31 cellular contexts compared by ENCODE assay signal in the genomic region with DNA sequence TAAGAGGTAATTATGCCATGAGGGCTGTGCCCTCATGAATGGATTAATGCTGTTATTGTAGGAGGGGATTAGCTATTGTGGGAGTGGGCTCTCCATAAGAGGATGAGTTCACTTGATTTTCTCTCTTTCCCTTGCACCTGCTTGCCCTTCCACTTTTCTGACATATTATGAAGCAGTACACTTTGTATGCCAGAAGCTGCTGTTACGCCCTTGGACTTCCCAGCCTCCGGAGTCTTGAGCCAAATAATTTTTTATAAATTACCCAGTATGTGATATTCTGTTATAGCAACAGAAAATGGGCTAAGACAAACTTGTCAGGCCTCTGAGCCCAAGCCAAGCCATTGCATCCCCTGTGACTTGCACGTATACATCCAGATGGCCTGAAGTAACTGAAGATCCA.
"Had no signal": no experiment of that assay in that cellular context is flagged by ENCODE, and none has a peak within 500 bp of the region (broad histone marks: within the 10 kb centered on the region; RNA-seq: fewer than 3 reads in every experiment).

No MANE protein-coding gene starts in this region.

- H3K4me2 ChIP-seq: hepatocyte had no signal

- H3K4me3 Mint-ChIP-seq: activated CD4-positive, alpha-beta memory T cell treated with anti-CD3 and anti-CD28 coated beads for 36 hours; activated CD4-positive, alpha-beta T cell treated with anti-CD3 and anti-CD28 coated beads for 36 hours; activated CD4-positive, alpha-beta T cell treated with anti-CD3 and anti-CD28 coated beads, Interleukin-2, amount 10 ng/mL, durations not matched to agents 24 days and 14 days; activated CD8-positive, alpha-beta memory T cell treated with anti-CD3 and anti-CD28 coated beads, Interleukin-2, amount 10 ng/mL, durations not matched to agents 7 days and 5 days; activated CD8-positive, alpha-beta T cell treated with anti-CD3 and anti-CD28 coated beads, Interleukin-2, amount 10 ng/mL, durations not matched to agents 7 days and 5 days; activated naive CD4-positive, alpha-beta T cell treated with anti-CD3 and anti-CD28 coated beads for 36 hours; activated naive CD4-positive, alpha-beta T cell treated with anti-CD3 and anti-CD28 coated beads, Interleukin-2, amount 50 U/mL, for 24 hours; activated naive CD8-positive, alpha-beta T cell treated with anti-CD3 and anti-CD28 coated beads for 36 hours; activated naive CD8-positive, alpha-beta T cell treated with anti-CD3 and anti-CD28 coated beads, Interleukin-2, amount 50 U/mL, for 24 hours; activated T-helper 1 cell treated with anti-CD3 and anti-CD28 coated beads, Interleukin-12 subunit alpha, Interleukin-12 subunit beta, Interleukin-2, Interleukin-4 antibody, amounts not matched to agents 30 ng/mL and 10 ng/mL and 1 ng/mL, durations not matched to agents 14 hours and 24 hours and 36 hours; endodermal cell; T-helper 1 cell treated with Interleukin-12 subunit alpha and Interleukin-12 subunit beta and Interleukin-4 antibody, amounts not matched to agents 30 μg/mL and 1 μg/mL, for 36 hours; T-helper 2 cell treated with Interferon-gamma antibody and Interleukin-4, amounts not matched to agents 5 μg/mL and 100 μg/mL, for 36 hours had no signal

- H3K36me3 Mint-ChIP-seq: activated CD4-positive, alpha-beta memory T cell treated with anti-CD3 and anti-CD28 coated beads for 36 hours; activated CD8-positive, alpha-beta memory T cell treated with anti-CD3 and anti-CD28 coated beads, Interleukin-2, amount 10 ng/mL, durations not matched to agents 7 days and 5 days; activated naive CD4-positive, alpha-beta T cell treated with anti-CD3 and anti-CD28 coated beads, Interleukin-2, amount 50 U/mL, for 24 hours; activated naive CD8-positive, alpha-beta T cell treated with anti-CD3 and anti-CD28 coated beads for 36 hours had no signal

- H3K4me1 ChIP-seq: adrenal gland, body of pancreas, esophagus muscularis mucosa, foreskin keratinocyte, gastroesophageal sphincter, heart right ventricle had no signal

- H3K27ac Mint-ChIP-seq: activated CD4-positive, alpha-beta memory T cell treated with anti-CD3 and anti-CD28 coated beads for 36 hours; activated CD4-positive, alpha-beta T cell treated with anti-CD3 and anti-CD28 coated beads for 36 hours; activated CD4-positive, alpha-beta T cell treated with anti-CD3 and anti-CD28 coated beads, Interleukin-2, amount 10 ng/mL, durations not matched to agents 24 days and 14 days; activated CD8-positive, alpha-beta memory T cell treated with anti-CD3 and anti-CD28 coated beads, Interleukin-2, amount 10 ng/mL, durations not matched to agents 7 days and 5 days; activated CD8-positive, alpha-beta T cell treated with anti-CD3 and anti-CD28 coated beads, Interleukin-2, amount 10 ng/mL, durations not matched to agents 7 days and 5 days; activated naive CD4-positive, alpha-beta T cell treated with anti-CD3 and anti-CD28 coated beads for 36 hours; activated naive CD4-positive, alpha-beta T cell treated with anti-CD3 and anti-CD28 coated beads, Interleukin-2, amount 50 U/mL, for 24 hours; activated naive CD8-positive, alpha-beta T cell treated with anti-CD3 and anti-CD28 coated beads for 36 hours; activated naive CD8-positive, alpha-beta T cell treated with anti-CD3 and anti-CD28 coated beads, Interleukin-2, amount 50 U/mL, for 24 hours; activated T-helper 1 cell treated with anti-CD3 and anti-CD28 coated beads, Interleukin-12 subunit alpha, Interleukin-12 subunit beta, Interleukin-2, Interleukin-4 antibody, amounts not matched to agents 30 ng/mL and 10 ng/mL and 1 ng/mL, durations not matched to agents 14 hours and 24 hours and 36 hours; activated T-helper 2 cell treated with anti-CD3 and anti-CD28 coated beads, Interferon-gamma antibody, Interleukin-2, Interleukin-4, amounts not matched to agents 10 μg/mL and 5 μg/mL and 100 μg/mL, durations not matched to agents 14 hours and 24 hours and 36 hours; endodermal cell; T-helper 1 cell treated with Interleukin-12 subunit alpha and Interleukin-12 subunit beta and Interleukin-4 antibody, amounts not matched to agents 30 μg/mL and 1 μg/mL, for 36 hours; T-helper 2 cell treated with Interferon-gamma antibody and Interleukin-4, amounts not matched to agents 5 μg/mL and 100 μg/mL, for 36 hours had no signal

- H3K27me3 ChIP-seq: adrenal gland, body of pancreas, esophagus muscularis mucosa, foreskin keratinocyte, gastroesophageal sphincter, heart right ventricle, hepatocyte had no signal

- H3K27ac ChIP-seq: adrenal gland, body of pancreas, esophagus muscularis mucosa, foreskin keratinocyte, gastroesophageal sphincter, heart right ventricle, hepatocyte had no signal

- H3K9me3 Mint-ChIP-seq: activated CD4-positive, alpha-beta memory T cell treated with anti-CD3 and anti-CD28 coated beads for 36 hours; activated CD4-positive, alpha-beta T cell treated with anti-CD3 and anti-CD28 coated beads, Interleukin-2, amount 10 ng/mL, durations not matched to agents 24 days and 14 days; activated naive CD4-positive, alpha-beta T cell treated with anti-CD3 and anti-CD28 coated beads for 36 hours; activated naive CD8-positive, alpha-beta T cell treated with anti-CD3 and anti-CD28 coated beads for 36 hours; activated naive CD8-positive, alpha-beta T cell treated with anti-CD3 and anti-CD28 coated beads, Interleukin-2, amount 50 U/mL, for 24 hours; activated T-helper 1 cell treated with anti-CD3 and anti-CD28 coated beads, Interleukin-12 subunit alpha, Interleukin-12 subunit beta, Interleukin-2, Interleukin-4 antibody, amounts not matched to agents 30 ng/mL and 10 ng/mL and 1 ng/mL, durations not matched to agents 14 hours and 24 hours and 36 hours; activated T-helper 2 cell treated with anti-CD3 and anti-CD28 coated beads, Interferon-gamma antibody, Interleukin-2, Interleukin-4, amounts not matched to agents 10 μg/mL and 5 μg/mL and 100 μg/mL, durations not matched to agents 14 hours and 24 hours and 36 hours; T-helper 1 cell treated with Interleukin-12 subunit alpha and Interleukin-12 subunit beta and Interleukin-4 antibody, amounts not matched to agents 30 μg/mL and 1 μg/mL, for 36 hours; T-helper 2 cell treated with Interferon-gamma antibody and Interleukin-4, amounts not matched to agents 5 μg/mL and 100 μg/mL, for 36 hours had no signal

- H2AFZ ChIP-seq: hepatocyte had no signal

- ATAC-seq: activated CD4-positive, alpha-beta T cell treated with anti-CD3 and anti-CD28 coated beads for 36 hours; activated CD8-positive, alpha-beta memory T cell treated with anti-CD3 and anti-CD28 coated beads, Interleukin-2, amount 10 ng/mL, durations not matched to agents 7 days and 5 days; activated CD8-positive, alpha-beta T cell treated with anti-CD3 and anti-CD28 coated beads, Interleukin-2, amount 10 ng/mL, durations not matched to agents 7 days and 5 days; activated naive CD8-positive, alpha-beta T cell treated with anti-CD3 and anti-CD28 coated beads, Interleukin-2, amount 50 U/mL, for 24 hours; body of pancreas; foreskin keratinocyte; gastroesophageal sphincter; heart right ventricle had no signal

- H3K9me3 ChIP-seq: adrenal gland, body of pancreas, esophagus muscularis mucosa had no signal

- H3K4me1 Mint-ChIP-seq: activated CD4-positive, alpha-beta T cell treated with anti-CD3 and anti-CD28 coated beads for 36 hours; activated CD4-positive, alpha-beta T cell treated with anti-CD3 and anti-CD28 coated beads, Interleukin-2, amount 10 ng/mL, durations not matched to agents 24 days and 14 days; activated naive CD4-positive, alpha-beta T cell treated with anti-CD3 and anti-CD28 coated beads, Interleukin-2, amount 50 U/mL, for 24 hours; activated naive CD8-positive, alpha-beta T cell treated with anti-CD3 and anti-CD28 coated beads for 36 hours; activated naive CD8-positive, alpha-beta T cell treated with anti-CD3 and anti-CD28 coated beads, Interleukin-2, amount 50 U/mL, for 24 hours had no signal

- H3K79me2 ChIP-seq: hepatocyte had no signal

- DNase-seq: activated CD4-positive, alpha-beta memory T cell treated with anti-CD3 and anti-CD28 coated beads for 36 hours; activated CD4-positive, alpha-beta T cell treated with anti-CD3 and anti-CD28 coated beads for 36 hours; activated CD4-positive, alpha-beta T cell treated with anti-CD3 and anti-CD28 coated beads, Interleukin-2, amount 10 ng/mL, durations not matched to agents 24 days and 14 days; activated CD4-positive, CD25-positive, alpha-beta regulatory T cell; activated CD4-positive, CD25-positive, alpha-beta regulatory T cell treated with anti-CD3 and anti-CD28 coated beads, Interleukin-2, amount 50 U/mL, for 72 hours; activated CD8-positive, alpha-beta memory T cell treated with anti-CD3 and anti-CD28 coated beads, Interleukin-2, amount 10 ng/mL, durations not matched to agents 7 days and 5 days; activated CD8-positive, alpha-beta memory T cell treated with anti-CD3 and anti-CD28 coated beads, Interleukin-2, amount 50 U/mL, for 4 hours; activated CD8-positive, alpha-beta T cell treated with anti-CD3 and anti-CD28 coated beads, Interleukin-2, amount 10 ng/mL, durations not matched to agents 7 days and 5 days; activated effector memory CD4-positive, alpha-beta T cell treated with anti-CD3 and anti-CD28 coated beads, Interleukin-2, amount 50 U/mL, for 16 hours; activated naive CD4-positive, alpha-beta T cell treated with anti-CD3 and anti-CD28 coated beads for 36 hours; activated naive CD8-positive, alpha-beta T cell treated with anti-CD3 and anti-CD28 coated beads for 36 hours; activated naive CD8-positive, alpha-beta T cell treated with anti-CD3 and anti-CD28 coated beads, Interleukin-2, amount 50 U/mL, for 24 hours; activated T-cell treated with anti-CD3 and anti-CD28 coated beads, Interleukin-2, amount 50 U/mL, for 1 hour; amygdala; aorta; body of pancreas; caudate nucleus; effector memory CD4-positive, alpha-beta T cell; endodermal cell; foreskin keratinocyte; heart right ventricle; T1000 had no signal

- H3K27me3 Mint-ChIP-seq: activated CD4-positive, alpha-beta memory T cell treated with anti-CD3 and anti-CD28 coated beads for 36 hours; activated CD4-positive, alpha-beta T cell treated with anti-CD3 and anti-CD28 coated beads for 36 hours; activated CD8-positive, alpha-beta memory T cell treated with anti-CD3 and anti-CD28 coated beads, Interleukin-2, amount 10 ng/mL, durations not matched to agents 7 days and 5 days; activated naive CD8-positive, alpha-beta T cell treated with anti-CD3 and anti-CD28 coated beads for 36 hours; activated naive CD8-positive, alpha-beta T cell treated with anti-CD3 and anti-CD28 coated beads, Interleukin-2, amount 50 U/mL, for 24 hours had no signal
